In genomic region chr11:31240340-31240904, GRCh38 we compare ENCODE assay signal across 8 cellular contexts.
DNase-seq lines count a peak whose midpoint lies in the region; ATAC-seq, FAIRE-seq and TF ChIP-seq lines count a peak whose summit lies in the region.

No MANE protein-coding gene starts in this region.

- no peaks in the 10 kb centered on the region for H3K27me3 ChIP-seq in H7 (ENCODE audit: control insufficient read depth, insufficient read depth, low read length)
- H3K27me3 ChIP-seq in HepG2 (ENCODE audit: control insufficient read depth in 1 of 2, insufficient read depth in 2 of 2, low read length in 2 of 2) = no peaks in the 10 kb centered on the region

- WGBS in HepG2 (ENCODE audit: low lambda C conversion rate) = under 1% methylated on average over 5 of the region's 5 CpGs

- CTCF ChIA-PET in HepG2 (lab: Yijun Ruan, JAX; ENCODE audit: low intra/inter-chr PET ratio, low total read pairs) = interaction anchor here (2.3 kb wide), 1 partner anchor 631 kb away, joined by 9 read pairs; no protein-coding TSS in a partner anchor

- POLR2A ChIA-PET in HepG2 (lab: Yijun Ruan, JAX) = no interaction called here

- no peak overlapping the region for H3K9ac ChIP-seq in HepG2 (ENCODE audit: insufficient read depth, low read depth, low read length)

- no peaks in the 10 kb centered on the region for H3K9me3 Mint-ChIP-seq in natural killer cell treated with Interleukin-12 subunit alpha and Interleukin-12 subunit beta and Interleukin-15 and Interleukin-18, amount 100 ng/mL, for 72 hours

- no peaks in the 10 kb centered on the region for H3K36me3 Mint-ChIP-seq in natural killer cell treated with Interleukin-12 subunit alpha and Interleukin-12 subunit beta and Interleukin-15 and Interleukin-18, amount 100 ng/mL, for 72 hours

- no peaks in the 10 kb centered on the region for H3K9me3 ChIP-seq in HepG2 (ENCODE audit: low read length)

- H4K20me1 ChIP-seq in HepG2 (ENCODE audit: insufficient read depth, low read length) = no peaks in the 10 kb centered on the region

- FAIRE-seq in D721Med (lab: Jason Lieb, UNC) (peak; percentile 77), HepG2 (lab: Jason Lieb, UNC) (peak; percentile 77)

- no peak overlapping the region for H3K27ac ChIP-seq in HepG2 (ENCODE audit: extremely low read length, insufficient read depth, low read length)

- no peaks in the 10 kb centered on the region for H3K4me1 Mint-ChIP-seq in natural killer cell treated with Interleukin-12 subunit alpha and Interleukin-12 subunit beta and Interleukin-15 and Interleukin-18, amount 100 ng/mL, for 72 hours (ENCODE audit: low read depth in 2 of 2)

- in situ Hi-C loops in HepG2 (cut with HindIII; ENCODE audit: extremely low pct_ligation_motif_present, low pct_unique_long_range_greater_than_20kb) = loop anchor here (10.0 to 25.0 kb wide), 3 partner anchors 634 to 922 kb away; no protein-coding TSS in a partner anchor

- TF ChIP-seq EP300 in HepG2 (IDR thresholded peaks at IDR 0.05; ENCODE audit: low read depth in 2 of 2, low read length in 2 of 2) = no peak
- no peak for TF ChIP-seq EP300 in HepG2 (CRISPR knock-in tag; IDR thresholded peaks at IDR 0.05; ENCODE audit: borderline replicate concordance)

- intact Hi-C loops in HepG2 (cut with micrococcal nuclease; ENCODE audit: unreplicated experiment) = loop anchor here (1.0 kb wide), 3 partner anchors 631 to 766 kb away; no protein-coding TSS in a partner anchor

- peaks cover 0 to 3% of the 10 kb centered on the region in 2 donors for H3K27me3 Mint-ChIP-seq in natural killer cell treated with Interleukin-12 subunit alpha and Interleukin-12 subunit beta and Interleukin-15 and Interleukin-18, amount 100 ng/mL, for 72 hours

- H3K4me3 Mint-ChIP-seq in natural killer cell treated with Interleukin-12 subunit alpha and Interleukin-12 subunit beta and Interleukin-15 and Interleukin-18, amount 100 ng/mL, for 72 hours = no peak overlapping the region

- no peak for DNase-seq in D721Med (ENCODE audit: insufficient read length, low spot score)
- DNase-seq in H7 = peak; percentile 2
- DNase-seq in NCI-H446 treated with DMSO at 0.1 percent for 48 hours (lab: John Stamatoyannopoulos, UW) = peak; percentile 85
- DNase-seq in amniotic epithelial cell (ENCODE audit: low read depth) = peak; percentile 45
- DNase-seq in HepG2 (ENCODE audit: low spot score) = peak; percentile 59
- DNase-seq in AG08395 (ENCODE audit: low spot score) = no peak
- no peak for DNase-seq in effector CD8-positive, alpha-beta T cell (lab: John Stamatoyannopoulos, UW)
- no peak for DNase-seq in natural killer cell treated with Interleukin-12 subunit alpha and Interleukin-12 subunit beta and Interleukin-15 and Interleukin-18, amount 100 ng/mL, for 72 hours (ENCODE audit: low spot score)

- H3K4me2 ChIP-seq in HepG2 (ENCODE audit: low read depth, low read length) = no peak overlapping the region

- TF ChIP-seq POLR2A in HepG2 (IDR thresholded peaks at IDR 0.05; ENCODE audit: insufficient read depth in 1 of 2, low read depth in 2 of 2, low read length in 2 of 2) = no peak

- no peaks in the 10 kb centered on the region for H3K4me1 ChIP-seq in HepG2 (ENCODE audit: insufficient read depth, low read length)

- peak; percentile 90 for TF ChIP-seq CTCF in D721Med (IDR thresholded peaks at IDR 0.05; ENCODE audit: insufficient read depth, missing control alignments)
- TF ChIP-seq CTCF in HepG2 (CRISPR knock-in tag; IDR thresholded peaks at IDR 0.05) = peak; percentile 76

- no peaks in the 10 kb centered on the region for H3K79me2 ChIP-seq in HepG2 (ENCODE audit: insufficient read depth, low read length)

- TF ChIP-seq RAD21 in HepG2 (CRISPR knock-in tag; IDR thresholded peaks at IDR 0.05) = no peak

- BruUV-seq in HepG2 (replicated peaks; lab: Mats Ljungman, UMichigan) = no TSS peak

- H3K4me3 ChIP-seq in H7 (ENCODE audit: insufficient read depth, low read depth, low read length) (no peak overlapping the region), HepG2 (replicated peaks in 1 of 3; ENCODE audit: insufficient read depth in 1 of 3, low read depth in 2 of 3, low read length in 3 of 3) (no peak overlapping the region)

- ATAC-seq in HepG2 = peak; percentile 85
- ATAC-seq in natural killer cell treated with Interleukin-12 subunit alpha and Interleukin-12 subunit beta and Interleukin-15 and Interleukin-18, amount 100 ng/mL, for 72 hours = no peak

- no peak overlapping the region for H2AFZ ChIP-seq in HepG2 (ENCODE audit: low read length)

- H3K36me3 ChIP-seq in H7 (replicated peaks; ENCODE audit: control insufficient read depth, insufficient read depth, low read length) (no peaks in the 10 kb centered on the region), HepG2 (replicated peaks in 1 of 2; ENCODE audit: control insufficient read depth in 1 of 2, insufficient read depth in 2 of 2, low read length in 2 of 2) (no peaks in the 10 kb centered on the region)

- H3K27ac Mint-ChIP-seq in natural killer cell treated with Interleukin-12 subunit alpha and Interleukin-12 subunit beta and Interleukin-15 and Interleukin-18, amount 100 ng/mL, for 72 hours = no peak overlapping the region

TF ChIP-seq in HepG2, 621 proteins besides CTCF, POLR2A, EP300 and RAD21:
- TF ChIP-seq SP1 (IDR thresholded peaks at IDR 0.05) (no peak), SP1 (CRISPR knock-in tag; IDR thresholded peaks at IDR 0.05) (no peak), CENPT (CRISPR knock-in tag; IDR thresholded peaks at IDR 0.05; ENCODE audit: low read depth) (no peak), YEATS2 (CRISPR knock-in tag; IDR thresholded peaks at IDR 0.05; ENCODE audit: borderline replicate concordance) (no peak), RFX1 (IDR thresholded peaks at IDR 0.05) (no peak), SMC3 (IDR thresholded peaks at IDR 0.05; ENCODE audit: low read length) (peak; percentile 67), ZBTB38 (CRISPR knock-in tag; IDR thresholded peaks at IDR 0.05) (no peak), STAG1 (CRISPR knock-in tag; IDR thresholded peaks at IDR 0.05) (peak; percentile 75), ZBTB42 (CRISPR knock-in tag; IDR thresholded peaks at IDR 0.05) (no peak), AGO1 (IDR thresholded peaks at IDR 0.05; ENCODE audit: low read depth, low read length, poor library complexity, severe bottlenecking) (no peak), ZNF724P (CRISPR knock-in tag; IDR thresholded peaks at IDR 0.05; ENCODE audit: borderline replicate concordance) (no peak), ZNF552 (CRISPR knock-in tag; IDR thresholded peaks at IDR 0.05; ENCODE audit: borderline replicate concordance) (no peak), ZNF577 (CRISPR knock-in tag; IDR thresholded peaks at IDR 0.05; ENCODE audit: borderline replicate concordance, low read depth) (no peak)
- TF ChIP-seq, protein P1, sequence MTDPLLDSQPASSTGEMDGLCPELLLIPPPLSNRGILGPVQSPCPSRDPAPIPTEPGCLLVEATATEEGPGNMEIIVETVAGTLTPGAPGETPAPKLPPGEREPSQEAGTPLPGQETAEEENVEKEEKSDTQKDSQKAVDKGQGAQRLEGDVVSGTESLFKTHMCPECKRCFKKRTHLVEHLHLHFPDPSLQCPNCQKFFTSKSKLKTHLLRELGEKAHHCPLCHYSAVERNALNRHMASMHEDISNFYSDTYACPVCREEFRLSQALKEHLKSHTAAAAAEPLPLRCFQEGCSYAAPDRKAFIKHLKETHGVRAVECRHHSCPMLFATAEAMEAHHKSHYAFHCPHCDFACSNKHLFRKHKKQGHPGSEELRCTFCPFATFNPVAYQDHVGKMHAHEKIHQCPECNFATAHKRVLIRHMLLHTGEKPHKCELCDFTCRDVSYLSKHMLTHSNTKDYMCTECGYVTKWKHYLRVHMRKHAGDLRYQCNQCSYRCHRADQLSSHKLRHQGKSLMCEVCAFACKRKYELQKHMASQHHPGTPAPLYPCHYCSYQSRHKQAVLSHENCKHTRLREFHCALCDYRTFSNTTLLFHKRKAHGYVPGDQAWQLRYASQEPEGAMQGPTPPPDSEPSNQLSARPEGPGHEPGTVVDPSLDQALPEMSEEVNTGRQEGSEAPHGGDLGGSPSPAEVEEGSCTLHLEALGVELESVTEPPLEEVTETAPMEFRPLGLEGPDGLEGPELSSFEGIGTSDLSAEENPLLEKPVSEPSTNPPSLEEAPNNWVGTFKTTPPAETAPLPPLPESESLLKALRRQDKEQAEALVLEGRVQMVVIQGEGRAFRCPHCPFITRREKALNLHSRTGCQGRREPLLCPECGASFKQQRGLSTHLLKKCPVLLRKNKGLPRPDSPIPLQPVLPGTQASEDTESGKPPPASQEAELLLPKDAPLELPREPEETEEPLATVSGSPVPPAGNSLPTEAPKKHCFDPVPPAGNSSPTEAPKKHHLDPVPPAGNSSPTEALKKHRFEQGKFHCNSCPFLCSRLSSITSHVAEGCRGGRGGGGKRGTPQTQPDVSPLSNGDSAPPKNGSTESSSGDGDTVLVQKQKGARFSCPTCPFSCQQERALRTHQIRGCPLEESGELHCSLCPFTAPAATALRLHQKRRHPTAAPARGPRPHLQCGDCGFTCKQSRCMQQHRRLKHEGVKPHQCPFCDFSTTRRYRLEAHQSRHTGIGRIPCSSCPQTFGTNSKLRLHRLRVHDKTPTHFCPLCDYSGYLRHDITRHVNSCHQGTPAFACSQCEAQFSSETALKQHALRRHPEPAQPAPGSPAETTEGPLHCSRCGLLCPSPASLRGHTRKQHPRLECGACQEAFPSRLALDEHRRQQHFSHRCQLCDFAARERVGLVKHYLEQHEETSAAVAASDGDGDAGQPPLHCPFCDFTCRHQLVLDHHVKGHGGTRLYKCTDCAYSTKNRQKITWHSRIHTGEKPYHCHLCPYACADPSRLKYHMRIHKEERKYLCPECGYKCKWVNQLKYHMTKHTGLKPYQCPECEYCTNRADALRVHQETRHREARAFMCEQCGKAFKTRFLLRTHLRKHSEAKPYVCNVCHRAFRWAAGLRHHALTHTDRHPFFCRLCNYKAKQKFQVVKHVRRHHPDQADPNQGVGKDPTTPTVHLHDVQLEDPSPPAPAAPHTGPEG (CRISPR knock-in tag; IDR thresholded peaks at IDR 0.05) = no peak
- TF ChIP-seq, protein P2, sequence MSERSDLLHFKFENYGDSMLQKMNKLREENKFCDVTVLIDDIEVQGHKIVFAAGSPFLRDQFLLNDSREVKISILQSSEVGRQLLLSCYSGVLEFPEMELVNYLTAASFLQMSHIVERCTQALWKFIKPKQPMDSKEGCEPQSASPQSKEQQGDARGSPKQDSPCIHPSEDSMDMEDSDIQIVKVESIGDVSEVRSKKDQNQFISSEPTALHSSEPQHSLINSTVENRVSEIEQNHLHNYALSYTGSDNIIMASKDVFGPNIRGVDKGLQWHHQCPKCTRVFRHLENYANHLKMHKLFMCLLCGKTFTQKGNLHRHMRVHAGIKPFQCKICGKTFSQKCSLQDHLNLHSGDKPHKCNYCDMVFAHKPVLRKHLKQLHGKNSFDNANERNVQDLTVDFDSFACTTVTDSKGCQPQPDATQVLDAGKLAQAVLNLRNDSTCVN (CRISPR knock-in tag; IDR thresholded peaks at IDR 0.05; ENCODE audit: borderline replicate concordance) = no peak

Comparison
In these comparisons a context has a peak if more than half of its experiments do, and no peak if none do; other contexts are left out.
1. DNase-seq: peak in H7 (single experiment), NCI-H446 treated with DMSO at 0.1 percent for 48 hours (single experiment), amniotic epithelial cell (single experiment) and HepG2 (single experiment); none in D721Med (single experiment), AG08395 (single experiment), effector CD8-positive, alpha-beta T cell (single experiment) and natural killer cell treated with Interleukin-12 subunit alpha and Interleukin-12 subunit beta and Interleukin-15 and Interleukin-18, amount 100 ng/mL, for 72 hours (single experiment).